ENCODE assay signal across 10 cellular contexts in the genomic region with DNA sequence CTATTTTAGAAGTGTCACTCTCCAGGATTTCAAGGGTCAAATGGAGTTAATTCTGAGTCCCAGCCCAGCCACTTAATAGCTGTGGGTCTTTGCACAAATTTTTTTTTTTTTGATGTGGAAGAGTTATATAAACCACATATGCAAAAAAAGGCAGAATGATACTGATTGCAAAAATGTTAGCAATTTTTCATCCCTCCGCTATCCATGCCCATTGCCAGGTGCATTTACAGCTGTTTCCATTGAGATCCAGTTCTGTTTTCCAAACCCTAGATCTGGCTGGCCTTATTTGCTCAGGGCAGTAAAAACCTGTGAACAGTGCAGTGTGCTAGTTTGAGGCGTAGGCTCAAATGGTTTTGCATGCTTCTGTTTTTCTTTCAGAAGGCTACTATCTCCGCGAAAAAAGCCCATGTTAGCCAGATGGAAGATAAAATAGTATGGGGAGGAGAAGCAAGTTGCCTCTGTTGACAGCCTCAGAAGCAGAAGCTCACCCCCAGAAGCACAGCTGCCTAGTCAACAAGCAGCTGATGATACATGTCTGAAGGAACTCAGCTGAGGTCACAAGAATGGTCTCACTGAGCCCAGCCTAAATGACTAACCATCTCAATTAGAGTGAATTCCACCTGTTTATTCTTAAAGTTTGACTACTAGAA. TPM values are rescaled to one million over a fixed set of nuclear protein-coding genes. Genes with fewer than 3 reads are reported as not detected.
DNase-seq lines count a peak whose midpoint lies in the region; ATAC-seq and TF ChIP-seq lines count a peak whose summit lies in the region.
"Had no signal": no experiment of that assay in that cellular context is flagged by ENCODE, and none has a peak within 500 bp of the region (broad histone marks: within the 10 kb centered on the region; RNA-seq: fewer than 3 reads in every experiment).

No MANE protein-coding gene starts in this region.

- H3K4me2 ChIP-seq in HCT116 (ENCODE audit: low read length), result no peak overlapping the region; the same call in 1 of the 2 replicates

- H3K4me3 Mint-ChIP-seq in CD4-positive, alpha-beta T cell, result peak overlapping the region; percentile 98
- H3K4me3 Mint-ChIP-seq in activated B cell treated with CpG ODN at 0.5 μM for 24 hours, result peak overlapping the region; percentile 55
- H3K4me3 Mint-ChIP-seq in naive thymus-derived CD8-positive, alpha-beta T cell, result peak overlapping the region; percentile 56 to 99 (median 98)

- TF ChIP-seq RAD21 in HCT116 (IDR thresholded peaks at IDR 0.05; ENCODE audit: low read depth), result no peak

- H3K4me1 ChIP-seq in HCT116 (ENCODE audit: control insufficient read depth in 1 of 2, insufficient read depth in 2 of 2, low read length in 2 of 2) (peaks cover 5 to 14% of the 10 kb centered on the region in 2 experiments; a peak in 3 of 4 replicates), lower lobe of right lung (peaks cover 15% of the 10 kb centered on the region)
- H3K4me1 ChIP-seq: HAP-1 had no signal

- H3K36me3 ChIP-seq in HCT116 (ENCODE audit: control insufficient read depth in 1 of 2, insufficient read depth in 2 of 2, low read length in 2 of 2) (0 out of 4 replicates have a peak, but pooled peaks cover 0 to 3% of the 10 kb centered on the region in 2 experiments), lower lobe of right lung (no peaks in the 10 kb centered on the region)
- H3K36me3 ChIP-seq: ovary had no signal

- H3K9me3 ChIP-seq in CD4-positive, alpha-beta T cell (ENCODE audit: control insufficient read depth, low read length), result no peaks in the 10 kb centered on the region
- H3K9me3 ChIP-seq in HCT116 (ENCODE audit: control insufficient read depth in 1 of 2, insufficient read depth in 1 of 2, low read depth in 1 of 2, low read length in 2 of 2) (no peaks in the 10 kb centered on the region), lower lobe of right lung (no peaks in the 10 kb centered on the region)
- H3K9me3 ChIP-seq: HAP-1, ovary had no signal

- no peaks in the 10 kb centered on the region for H3K27me3 ChIP-seq in CD4-positive, alpha-beta T cell (ENCODE audit: control insufficient read depth, insufficient read depth, low read length)
- H3K27me3 ChIP-seq in HCT116 (ENCODE audit: insufficient read depth, low read length) (no peaks in the 10 kb centered on the region), lower lobe of right lung (ENCODE audit: low read depth) (no peaks in the 10 kb centered on the region)
- H3K27me3 ChIP-seq: ovary had no signal

- no peak overlapping the region for H2AFZ ChIP-seq in HCT116 (ENCODE audit: low read depth, low read length, poor library complexity, severe bottlenecking)

- H3K36me3 Mint-ChIP-seq in CD4-positive, alpha-beta T cell (ENCODE audit: low read depth), result peaks cover 36% of the 10 kb centered on the region
- peaks cover 13% of the 10 kb centered on the region for H3K36me3 Mint-ChIP-seq in activated B cell treated with CpG ODN at 0.5 μM for 24 hours (ENCODE audit: low read depth)
- peaks cover 0 to 22% (median 12%) of the 10 kb centered on the region in 3 donors for H3K36me3 Mint-ChIP-seq in naive thymus-derived CD8-positive, alpha-beta T cell

- H3K27ac Mint-ChIP-seq in CD4-positive, alpha-beta T cell, result peak overlapping the region; percentile 98
- H3K27ac Mint-ChIP-seq in activated B cell treated with CpG ODN at 0.5 μM for 24 hours, result peak overlapping the region; percentile 98
- H3K27ac Mint-ChIP-seq in naive thymus-derived CD8-positive, alpha-beta T cell, result peak overlapping the region; percentile 88 to 99 (median 99)

- CTCF ChIA-PET in CD4-positive, alpha-beta T cell (lab: Charles Lee), result no interaction called here
- CTCF ChIA-PET in HCT116 (lab: Charles Lee) (no interaction called here), activated B cell treated with CpG ODN at 0.5 μM for 24 hours (lab: Charles Lee) (no interaction called here)

- no peaks in the 10 kb centered on the region for H3K27me3 Mint-ChIP-seq in CD4-positive, alpha-beta T cell
- no peaks in the 10 kb centered on the region for H3K27me3 Mint-ChIP-seq in activated B cell treated with CpG ODN at 0.5 μM for 24 hours
- H3K27me3 Mint-ChIP-seq in naive thymus-derived CD8-positive, alpha-beta T cell, result no peaks in the 10 kb centered on the region

- H3K4me1 Mint-ChIP-seq in CD4-positive, alpha-beta T cell (ENCODE audit: low read depth), result peaks cover 32% of the 10 kb centered on the region
- peaks cover 27% of the 10 kb centered on the region for H3K4me1 Mint-ChIP-seq in activated B cell treated with CpG ODN at 0.5 μM for 24 hours
- H3K4me1 Mint-ChIP-seq in naive thymus-derived CD8-positive, alpha-beta T cell, result peaks cover 13 to 35% (median 25%) of the 10 kb centered on the region in 4 donors

- H3K4me3 ChIP-seq in HCT116 (replicated peaks in 1 of 2; ENCODE audit: low read depth in 1 of 2, low read length in 2 of 2) (no peak overlapping the region), lower lobe of right lung (no peak overlapping the region)

- no peak for TF ChIP-seq CTCF in CD4-positive, alpha-beta T cell (IDR thresholded peaks at IDR 0.05)
- TF ChIP-seq CTCF in HCT116 (IDR thresholded peaks at IDR 0.05 in 2 of 3, conservative IDR thresholded peaks at IDR 0.05 in 1 of 3; ENCODE audit: borderline replicate concordance in 1 of 3, insufficient read depth in 1 of 3, low read depth in 2 of 3, low read length in 2 of 3), result no peak
- TF ChIP-seq CTCF in activated B cell treated with CpG ODN at 0.5 μM for 24 hours (IDR thresholded peaks at IDR 0.05), result no peak
- no peak for TF ChIP-seq CTCF in lower lobe of right lung (IDR thresholded peaks at IDR 0.05)

- no peak overlapping the region for H3K9ac ChIP-seq in HCT116 (ENCODE audit: low read length)

- no peak for ATAC-seq in CD4-positive, alpha-beta T cell (ENCODE audit: poor library complexity)
- ATAC-seq in HCT116 (no peak), activated B cell treated with CpG ODN at 0.5 μM for 24 hours (ENCODE audit: low read depth) (no peak), lower lobe of right lung (no peak), esophagus mucosa (no peak), GM21786 (IDR thresholded peaks at IDR 0.05; ENCODE audit: unreplicated experiment) (no peak)
- no peak for ATAC-seq in naive thymus-derived CD8-positive, alpha-beta T cell

- RAD21 ChIA-PET in HCT116 (lab: Charles Lee; ENCODE audit: low non-redundant PET in 1 of 2, low total read pairs in 2 of 2, uncharacterized antibody in 2 of 2, unreplicated experiment in 2 of 2), result no interaction called here

- no peaks in the 10 kb centered on the region for H3K9me3 Mint-ChIP-seq in CD4-positive, alpha-beta T cell
- no peaks in the 10 kb centered on the region for H3K9me3 Mint-ChIP-seq in activated B cell treated with CpG ODN at 0.5 μM for 24 hours
- no peaks in the 10 kb centered on the region for H3K9me3 Mint-ChIP-seq in naive thymus-derived CD8-positive, alpha-beta T cell

- no peak for DNase-seq in CD4-positive, alpha-beta T cell
- DNase-seq in HCT116 (ENCODE audit: low read depth, low spot score) (no peak), activated B cell treated with CpG ODN at 0.5 μM for 24 hours (no peak), lower lobe of right lung (no peak), NCI-H510A treated with DMSO at 0.1 percent for 48 hours (lab: John Stamatoyannopoulos, UW) (no peak)
- no peak for DNase-seq in naive thymus-derived CD8-positive, alpha-beta T cell

- H4K20me1 ChIP-seq in HCT116 (ENCODE audit: insufficient read depth), result no peaks in the 10 kb centered on the region

- TF ChIP-seq POLR2A in HCT116 (IDR thresholded peaks at IDR 0.05; ENCODE audit: borderline replicate concordance, extremely low read depth, insufficient read depth, insufficient read length), result no peak

- no peaks in the 10 kb centered on the region for H3K9me2 ChIP-seq in HCT116 (ENCODE audit: insufficient read depth)

- BruUV-seq in HCT116 (replicated peaks; lab: Mats Ljungman, UMichigan), result no TSS peak

- intact Hi-C loops in CD4-positive, alpha-beta T cell (cut with DNase I, micrococcal nuclease), result loop anchor here (5.0 to 10.0 kb wide), 10 partner anchors 98 to 1702 kb away; partner anchors contain the start of genes ERV3-1 (in 1 of the 2), ZNF273 (in 1 of the 2), ZNF680 (in 1 of the 2) and ZNF736 (in 1 of the 2)
- intact Hi-C loops in HCT116 (cut with micrococcal nuclease), result loop anchor here (10.0 kb wide), 1 partner anchor 228 kb away; the partner anchor contains the start of gene ZNF680
- intact Hi-C loops in activated B cell treated with CpG ODN at 0.5 μM for 24 hours (cut with micrococcal nuclease), result loop anchor here (5.0 to 10.0 kb wide), 2 partner anchors 292 to 866 kb away; no protein-coding TSS in a partner anchor
- intact Hi-C loops in lower lobe of right lung (cut with DNase I), result no loop called here

- peak overlapping the region; percentile 72 for H3K27ac ChIP-seq in CD4-positive, alpha-beta T cell (ENCODE audit: low read depth, low read length)
- H3K27ac ChIP-seq in HCT116 (ENCODE audit: low read depth, low read length) (peak overlapping the region; percentile 70; the same call in 1 of the 2 replicates), lower lobe of right lung (no peak overlapping the region)
- H3K27ac ChIP-seq: ovary had no signal

- POLR2A ChIA-PET in CD4-positive, alpha-beta T cell (lab: Charles Lee), result interaction anchor here (0.8 to 2.5 kb wide), 8 partner anchors 95 to 581 kb away, joined by 4 to 46 read pairs (median 12); partner anchors contain the start of genes ERV3-1, ZNF107, ZNF273 and ZNF680
- POLR2A ChIA-PET in HCT116 (lab: Charles Lee), result no interaction called here
- POLR2A ChIA-PET in activated B cell treated with CpG ODN at 0.5 μM for 24 hours (lab: Charles Lee), result interaction anchor here (1.4 to 2.5 kb wide), 6 partner anchors 106 to 893 kb away, joined by 3 to 35 read pairs (median 14); partner anchors contain the start of genes ERV3-1, ZNF107, ZNF273 and ZNF680
- POLR2A ChIA-PET in naive thymus-derived CD8-positive, alpha-beta T cell (lab: Charles Lee), result interaction anchor here (0.5 to 2.6 kb wide), 10 partner anchors 115 to 867 kb away, joined by 3 to 21 read pairs (median 4); partner anchors contain the start of genes ERV3-1, ZNF107, ZNF680 and ZNF736

- peaks cover 34% of the 10 kb centered on the region for H3K79me2 ChIP-seq in HCT116 (ENCODE audit: insufficient read depth, low read length)

TF ChIP-seq in HCT116, 20 proteins besides CTCF, POLR2A, EP300 and RAD21 (continues in another document):
- TF ChIP-seq, protein P1, sequence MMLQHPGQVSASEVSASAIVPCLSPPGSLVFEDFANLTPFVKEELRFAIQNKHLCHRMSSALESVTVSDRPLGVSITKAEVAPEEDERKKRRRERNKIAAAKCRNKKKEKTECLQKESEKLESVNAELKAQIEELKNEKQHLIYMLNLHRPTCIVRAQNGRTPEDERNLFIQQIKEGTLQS (IDR thresholded peaks at IDR 0.05), result no peak
- TF ChIP-seq FOSL1 (IDR thresholded peaks at IDR 0.05; ENCODE audit: low read depth) (no peak), JUND (IDR thresholded peaks at IDR 0.05) (no peak), ZNF274 (IDR thresholded peaks at IDR 0.05; ENCODE audit: low read depth, low read length) (no peak), SIN3A (IDR thresholded peaks at IDR 0.05; ENCODE audit: low read depth) (no peak)

RNA-seq across cellular contexts. Expression of gene ZNF138, which starts 1.0 kb away (rescaled TPM):
- 1 to 10 TPM; 5.6 to 7.3 TPM for total RNA-seq in CD4-positive, alpha-beta T cell
- total RNA-seq in HCT116 (2021; ENCODE audit: unreplicated experiment) (10.1 TPM), activated B cell treated with CpG ODN at 0.5 μM for 24 hours (14.2 and 17.8 TPM in 2 replicates), lower lobe of right lung (6.6 TPM), esophagus mucosa (5.4 TPM)
- polyA plus RNA-seq in HCT116 (2012), result 3.8 and 4.7 TPM in 2 replicates
- 10 to 100 TPM; 18.3 to 20.4 TPM for total RNA-seq in naive thymus-derived CD8-positive, alpha-beta T cell
- polyA plus RNA-seq in naive thymus-derived CD8-positive, alpha-beta T cell, result 10 to 100 TPM in 2 of 3 donors, 1 to 10 TPM in 1; 9.2 to 13.0 (median 12.9) TPM
